Comparison of ENCODE assay signal across 14 cellular contexts in the genomic region with DNA sequence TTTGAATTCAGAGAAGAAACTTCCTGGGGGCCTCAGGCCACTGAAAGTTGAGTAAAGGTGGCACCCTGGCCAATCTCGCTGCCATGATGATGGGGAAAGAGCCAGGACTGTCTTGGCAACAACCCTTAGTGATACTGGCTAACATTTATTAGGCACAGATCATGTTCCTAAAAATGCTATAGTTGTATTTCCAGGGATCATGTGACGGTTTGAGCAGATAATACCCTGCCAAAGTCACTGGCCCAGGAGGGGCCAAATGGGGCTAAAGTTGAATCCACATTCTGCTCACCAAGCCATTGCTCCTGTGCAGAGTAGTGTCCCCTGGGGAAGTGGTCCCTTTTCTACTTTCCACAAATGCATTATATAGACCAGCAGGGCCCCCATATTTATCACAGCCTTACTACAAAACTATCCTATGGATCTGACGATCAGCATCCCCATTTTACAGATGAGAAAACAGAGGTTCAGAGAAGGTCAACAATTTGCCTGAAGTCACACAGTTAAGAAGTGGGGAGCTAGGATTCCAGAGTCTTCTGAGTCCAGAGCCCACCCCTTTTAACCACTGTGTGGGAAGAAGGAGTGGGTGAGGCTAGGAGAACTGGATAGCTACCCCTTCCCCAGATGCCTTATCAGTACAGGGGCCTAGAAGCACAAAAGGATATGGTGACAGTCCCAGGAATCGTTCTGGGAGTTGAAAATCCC.
DNase-seq lines count a peak whose midpoint lies in the region; ATAC-seq and TF ChIP-seq lines count a peak whose summit lies in the region.
"Had no signal": no experiment of that assay in that cellular context is flagged by ENCODE, and none has a peak within 500 bp of the region (broad histone marks: within the 10 kb centered on the region; RNA-seq: fewer than 3 reads in every experiment).

No MANE protein-coding gene starts in this region.

- H4K91ac ChIP-seq in neuronal stem cell (ENCODE audit: low read depth, low read length, poor library complexity), result no peak overlapping the region

- H2BK120ac ChIP-seq in neuronal stem cell (ENCODE audit: low read depth, low read length), result no peak overlapping the region

- TF ChIP-seq CTCF in GM23338 (conservative IDR thresholded peaks at IDR 0.05; ENCODE audit: low read depth in 2 of 2) (no peak), WERI-Rb-1 (IDR thresholded peaks at IDR 0.05; ENCODE audit: low read depth, low read length) (no peak)

- H3K4me1 ChIP-seq in GM23338 (ENCODE audit: insufficient read depth) (peaks cover 29% of the 10 kb centered on the region), neuronal stem cell (ENCODE audit: control insufficient read depth in 2 of 2, insufficient read depth in 1 of 2, low read depth in 1 of 2, low read length in 2 of 2) (peaks cover 12 to 28% of the 10 kb centered on the region in 2 donors)
- H3K4me1 ChIP-seq: BLaER1 had no signal

- no peak for DNase-seq in Right ventricle myocardium superior
- DNase-seq in cardiac septum (ENCODE audit: low spot score), result no peak
- DNase-seq in GM23338 (ENCODE audit: low spot score), result no peak
- DNase-seq in WERI-Rb-1, result no peak
- no peak for DNase-seq in neuronal stem cell (ENCODE audit: low spot score)
- no peak for DNase-seq in activated T-helper 1 cell treated with anti-CD3 and anti-CD28 coated beads, Interleukin-12 subunit alpha, Interleukin-12 subunit beta, Interleukin-2, Interleukin-4 antibody, amounts not matched to agents 30 ng/mL and 10 ng/mL and 1 ng/mL, durations not matched to agents 14 hours and 24 hours and 36 hours (ENCODE audit: low spot score)
- no peak for DNase-seq in iPS-NIHi11 (ENCODE audit: low spot score)
- DNase-seq: 8988T; AML-193; Caco-2; CD8-positive, alpha-beta memory T cell; GDM1 had no signal

- H3K4me3 Mint-ChIP-seq in GM23338, result no peak overlapping the region
- H3K4me3 Mint-ChIP-seq in activated T-helper 1 cell treated with anti-CD3 and anti-CD28 coated beads, Interleukin-12 subunit alpha, Interleukin-12 subunit beta, Interleukin-2, Interleukin-4 antibody, amounts not matched to agents 30 ng/mL and 10 ng/mL and 1 ng/mL, durations not matched to agents 14 hours and 24 hours and 36 hours, result no peak overlapping the region
- H3K4me3 Mint-ChIP-seq: CD8-positive, alpha-beta memory T cell; IgD-negative memory B cell had no signal

- no peaks in the 10 kb centered on the region for H3K79me2 ChIP-seq in GM23338 (replicated peaks; ENCODE audit: insufficient read depth)

- H3K23ac ChIP-seq in neuronal stem cell (ENCODE audit: low read depth, low read length, poor library complexity), result no peak overlapping the region

- no peak overlapping the region for H3K4me3 ChIP-seq in GM23338
- no peak overlapping the region for H3K4me3 ChIP-seq in WERI-Rb-1 (ENCODE audit: low read depth, low read length)
- H3K4me3 ChIP-seq in neuronal stem cell (ENCODE audit: low read length in 2 of 2), result no peak overlapping the region
- H3K4me3 ChIP-seq: BLaER1 had no signal

- H3K79me1 ChIP-seq in neuronal stem cell (ENCODE audit: low read depth, low read length), result no peaks in the 10 kb centered on the region

- no CpG with 5 or more reads among the region's 4 CpGs for WGBS in neuronal stem cell (ENCODE audit: extremely low coverage in 2 of 2, insufficient read length in 2 of 2, insufficient replicate concordance in 1 of 2), 2 donors

- no peak overlapping the region for H3K14ac ChIP-seq in neuronal stem cell (ENCODE audit: low read length)

- H2BK12ac ChIP-seq in neuronal stem cell (ENCODE audit: low read length), result no peak overlapping the region

- H3F3A ChIP-seq in GM23338 (replicated peaks; ENCODE audit: low read depth), result no peaks in the 10 kb centered on the region

- peak overlapping the region; percentile 60 for H2AFZ ChIP-seq in GM23338
- H2AFZ ChIP-seq in neuronal stem cell (ENCODE audit: low read length), result peak overlapping the region; percentile 84

- no peaks in the 10 kb centered on the region for H3K36me3 Mint-ChIP-seq in GM23338 (ENCODE audit: low read depth)
- H3K36me3 Mint-ChIP-seq in activated T-helper 1 cell treated with anti-CD3 and anti-CD28 coated beads, Interleukin-12 subunit alpha, Interleukin-12 subunit beta, Interleukin-2, Interleukin-4 antibody, amounts not matched to agents 30 ng/mL and 10 ng/mL and 1 ng/mL, durations not matched to agents 14 hours and 24 hours and 36 hours (ENCODE audit: low read depth), result no peaks in the 10 kb centered on the region
- H3K36me3 Mint-ChIP-seq: CD8-positive, alpha-beta memory T cell; IgD-negative memory B cell had no signal

- H4K8ac ChIP-seq in neuronal stem cell (ENCODE audit: low read depth, low read length), result no peak overlapping the region

- intact Hi-C loops in Right ventricle myocardium superior (cut with DNase I), result no loop called here
- intact Hi-C loops in cardiac septum (cut with DNase I), result no loop called here
- intact Hi-C loops in activated T-helper 1 cell treated with anti-CD3 and anti-CD28 coated beads, Interleukin-12 subunit alpha, Interleukin-12 subunit beta, Interleukin-2, Interleukin-4 antibody, amounts not matched to agents 30 ng/mL and 10 ng/mL and 1 ng/mL, durations not matched to agents 14 hours and 24 hours and 36 hours (cut with micrococcal nuclease), result no loop called here

- H3K27me3 ChIP-seq in GM23338 (ENCODE audit: insufficient read depth), result no peaks in the 10 kb centered on the region; the same call in 1 of the 2 replicates
- no peaks in the 10 kb centered on the region for H3K27me3 ChIP-seq in WERI-Rb-1 (ENCODE audit: insufficient read depth, low read depth, severe bottlenecking)
- H3K27me3 ChIP-seq in neuronal stem cell (ENCODE audit: control insufficient read depth in 3 of 3, insufficient read depth in 3 of 3, low read depth in 1 of 3, low read length in 3 of 3), result peaks cover 0 to 70% (median 10%) of the 10 kb centered on the region in 3 experiments
- H3K27me3 ChIP-seq: BLaER1 had no signal

- H3K27ac Mint-ChIP-seq in GM23338, result no peak overlapping the region
- H3K27ac Mint-ChIP-seq in activated T-helper 1 cell treated with anti-CD3 and anti-CD28 coated beads, Interleukin-12 subunit alpha, Interleukin-12 subunit beta, Interleukin-2, Interleukin-4 antibody, amounts not matched to agents 30 ng/mL and 10 ng/mL and 1 ng/mL, durations not matched to agents 14 hours and 24 hours and 36 hours, result no peak overlapping the region
- H3K27ac Mint-ChIP-seq: CD8-positive, alpha-beta memory T cell; IgD-negative memory B cell had no signal

- no peak overlapping the region for H3K18ac ChIP-seq in neuronal stem cell (ENCODE audit: low read length)

- ATAC-seq in Right ventricle myocardium superior (ENCODE audit: poor library complexity) (peak; percentile 75), GM23338 (no peak)

- no peak overlapping the region for H2AK5ac ChIP-seq in neuronal stem cell (ENCODE audit: low read depth, low read length)

- peaks cover 47% of the 10 kb centered on the region for H3K4me1 Mint-ChIP-seq in GM23338
- H3K4me1 Mint-ChIP-seq in activated T-helper 1 cell treated with anti-CD3 and anti-CD28 coated beads, Interleukin-12 subunit alpha, Interleukin-12 subunit beta, Interleukin-2, Interleukin-4 antibody, amounts not matched to agents 30 ng/mL and 10 ng/mL and 1 ng/mL, durations not matched to agents 14 hours and 24 hours and 36 hours (ENCODE audit: low read depth), result no peaks in the 10 kb centered on the region
- H3K4me1 Mint-ChIP-seq: CD8-positive, alpha-beta memory T cell; IgD-negative memory B cell had no signal

- H2BK5ac ChIP-seq in neuronal stem cell (ENCODE audit: low read length), result no peak overlapping the region

- peaks cover 24% of the 10 kb centered on the region for H3K27me3 Mint-ChIP-seq in GM23338 (ENCODE audit: insufficient read depth, low read depth, poor library complexity)
- no peaks in the 10 kb centered on the region for H3K27me3 Mint-ChIP-seq in activated T-helper 1 cell treated with anti-CD3 and anti-CD28 coated beads, Interleukin-12 subunit alpha, Interleukin-12 subunit beta, Interleukin-2, Interleukin-4 antibody, amounts not matched to agents 30 ng/mL and 10 ng/mL and 1 ng/mL, durations not matched to agents 14 hours and 24 hours and 36 hours (ENCODE audit: insufficient read depth)
- H3K27me3 Mint-ChIP-seq: CD8-positive, alpha-beta memory T cell had no signal

- H3K27ac ChIP-seq in GM23338 (ENCODE audit: low read depth) (no peak overlapping the region), WERI-Rb-1 (peak overlapping the region; percentile 50), neuronal stem cell (replicated peaks; ENCODE audit: low read length) (no peak overlapping the region)
- H3K27ac ChIP-seq: BLaER1 had no signal

- no peaks in the 10 kb centered on the region for H4K20me1 ChIP-seq in GM23338 (replicated peaks; ENCODE audit: insufficient read depth)
- H4K20me1 ChIP-seq: BLaER1 had no signal

- no peaks in the 10 kb centered on the region for H3K9me3 ChIP-seq in WERI-Rb-1 (ENCODE audit: severe bottlenecking)
- peaks cover 0 to 2% of the 10 kb centered on the region in 2 donors for H3K9me3 ChIP-seq in neuronal stem cell (replicated peaks in 1 of 2; ENCODE audit: control insufficient read depth in 2 of 2, insufficient read depth in 1 of 2, low read depth in 1 of 2, low read length in 2 of 2)
- H3K9me3 ChIP-seq: BLaER1 had no signal

- H3K9me2 ChIP-seq in GM23338 (ENCODE audit: insufficient read depth), result no peaks in the 10 kb centered on the region

- H3K9me3 Mint-ChIP-seq in GM23338, result no peaks in the 10 kb centered on the region
- H3K9me3 Mint-ChIP-seq in activated T-helper 1 cell treated with anti-CD3 and anti-CD28 coated beads, Interleukin-12 subunit alpha, Interleukin-12 subunit beta, Interleukin-2, Interleukin-4 antibody, amounts not matched to agents 30 ng/mL and 10 ng/mL and 1 ng/mL, durations not matched to agents 14 hours and 24 hours and 36 hours, result peaks cover 4% of the 10 kb centered on the region

- H3K36me3 ChIP-seq in GM23338 (ENCODE audit: insufficient read depth) (no peaks in the 10 kb centered on the region), WERI-Rb-1 (no peaks in the 10 kb centered on the region), neuronal stem cell (replicated peaks in 1 of 2; ENCODE audit: control insufficient read depth in 2 of 2, insufficient read depth in 2 of 2, low read length in 2 of 2) (no peaks in the 10 kb centered on the region)
- H3K36me3 ChIP-seq: BLaER1 had no signal

- H3K4me2 ChIP-seq in GM23338 (peak overlapping the region; percentile 53), neuronal stem cell (ENCODE audit: insufficient read depth, low read length, poor library complexity, severe bottlenecking) (no peak overlapping the region)
- H3K4me2 ChIP-seq: BLaER1 had no signal

- no peak overlapping the region for H3K9ac ChIP-seq in neuronal stem cell (ENCODE audit: low read depth, low read length, poor library complexity)
- H3K9ac ChIP-seq: BLaER1 had no signal

- no peak overlapping the region for H3K4ac ChIP-seq in neuronal stem cell (ENCODE audit: low read length)

- no peak overlapping the region for H2BK15ac ChIP-seq in neuronal stem cell (ENCODE audit: low read length)

TF ChIP-seq in GM23338, 12 proteins besides CTCF, POLR2A, EP300 and RAD21 (continues in another document):
- no peak for TF ChIP-seq EZH2phosphoT487 (IDR thresholded peaks at IDR 0.05; ENCODE audit: unreplicated experiment)
